In genomic region chr11:125257185-125257584, GRCh38 we compare ENCODE assay signal across 11 cellular contexts.
DNase-seq lines count a peak whose midpoint lies in the region; ATAC-seq and TF ChIP-seq lines count a peak whose summit lies in the region.
"Had no signal": no experiment of that assay in that cellular context is flagged by ENCODE, and none has a peak within 500 bp of the region (broad histone marks: within the 10 kb centered on the region; RNA-seq: fewer than 3 reads in every experiment).

No MANE protein-coding gene starts in this region.

- H3K4me3 ChIP-seq in fibroblast of villous mesenchyme (ENCODE audit: low read depth, low read length): no peak overlapping the region
- no peak overlapping the region for H3K4me3 ChIP-seq in coronary artery

- H3K27ac ChIP-seq in 22Rv1 (no peak overlapping the region), coronary artery (no peak overlapping the region)
- H3K27ac ChIP-seq: C4-2B had no signal

- TF ChIP-seq CTCF in 22Rv1 (IDR thresholded peaks at IDR 0.05): peak; percentile 17; the same call in 1 of the 2 replicates
- TF ChIP-seq CTCF in GM12873 (IDR thresholded peaks at IDR 0.05; ENCODE audit: insufficient read depth, low read depth, low read length, missing control alignments): peak; percentile 22
- TF ChIP-seq CTCF in fibroblast of villous mesenchyme (IDR thresholded peaks at IDR 0.05; ENCODE audit: insufficient read depth, low read depth, low read length): peak; percentile 34
- no peak for TF ChIP-seq CTCF in coronary artery (IDR thresholded peaks at IDR 0.05)

- peak; percentile 65; the same call in 1 of the 3 replicates for ATAC-seq in SK-N-SH treated with all-trans-retinoic acid at 6 μM for 48 hours

- DNase-seq in fibroblast of villous mesenchyme (ENCODE audit: low read depth) (no peak), NCI-H345 treated with DMSO at 0.1 percent for 48 hours (lab: John Stamatoyannopoulos, UW; ENCODE audit: unreplicated experiment) (no peak), coronary artery (ENCODE audit: low spot score) (no peak)
- DNase-seq in activated CD4-positive, alpha-beta T cell treated with anti-CD3 and anti-CD28 coated beads, Interleukin-2, amount 50 U/mL, for 4 hours: no peak
- no peak for DNase-seq in activated CD4-positive, alpha-beta T cell treated with anti-CD3 and anti-CD28 coated beads for 1 hour
- DNase-seq: activated CD4-positive, CD25-positive, alpha-beta regulatory T cell treated with anti-CD3 and anti-CD28 coated beads, Interleukin-2, amount 50 U/mL, for 72 hours; NCI-H446 had no signal

TF ChIP-seq in SK-N-SH treated with all-trans-retinoic acid at 6 μM for 48 hours, 23 proteins besides CTCF, POLR2A, EP300 and RAD21:
- TF ChIP-seq ZC3H10 (CRISPR knock-in tag; IDR thresholded peaks at IDR 0.05) (no peak), BACH2 (CRISPR knock-in tag; IDR thresholded peaks at IDR 0.05; ENCODE audit: borderline replicate concordance) (no peak), ISL1 (CRISPR knock-in tag; IDR thresholded peaks at IDR 0.05) (no peak), ZFP30 (CRISPR knock-in tag; IDR thresholded peaks at IDR 0.05) (no peak), SNAI2 (CRISPR knock-in tag; IDR thresholded peaks at IDR 0.05) (no peak), GLIS3 (CRISPR knock-in tag; IDR thresholded peaks at IDR 0.05) (no peak), OSR1 (CRISPR knock-in tag; IDR thresholded peaks at IDR 0.05) (no peak), TOX (CRISPR knock-in tag; IDR thresholded peaks at IDR 0.05; ENCODE audit: borderline replicate concordance) (no peak), CSDC2 (CRISPR knock-in tag; IDR thresholded peaks at IDR 0.05) (no peak), TSHZ2 (CRISPR knock-in tag; IDR thresholded peaks at IDR 0.05) (no peak), PATZ1 (CRISPR knock-in tag; IDR thresholded peaks at IDR 0.05; ENCODE audit: borderline replicate concordance) (no peak)
